Comparison of ENCODE assay signal across 8 cellular contexts in the genomic region with DNA sequence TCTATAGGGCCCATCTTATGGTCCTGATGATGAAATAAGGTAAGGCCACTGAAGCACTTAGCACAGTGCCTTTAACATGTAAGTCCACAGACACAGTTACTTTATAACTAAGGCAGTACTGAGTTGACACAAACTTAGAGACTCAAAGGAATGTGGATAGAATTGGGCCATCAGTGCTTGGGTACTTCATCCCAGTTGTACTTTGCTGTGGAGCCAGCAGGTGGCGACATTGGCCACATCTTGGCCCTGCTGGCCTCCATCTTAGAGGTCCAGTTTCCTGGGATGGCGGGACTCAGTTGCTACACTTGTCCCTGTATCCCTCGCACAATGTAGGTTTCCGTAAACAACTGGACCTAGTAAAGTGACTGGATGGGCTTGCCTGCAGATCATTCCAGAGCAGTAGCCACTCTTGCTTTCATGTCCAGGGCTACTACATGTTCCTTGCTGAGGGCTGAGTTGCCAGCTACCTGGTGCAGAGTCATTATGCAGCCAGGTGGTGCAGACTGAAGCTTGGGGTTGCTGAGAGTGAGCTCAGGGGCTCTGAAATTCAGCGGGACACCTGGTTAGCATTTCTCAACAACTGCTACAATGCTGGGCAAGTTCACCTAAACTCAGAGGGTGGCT. TPM values are rescaled to one million over a fixed set of nuclear protein-coding genes. Genes with fewer than 3 reads are reported as not detected.
DNase-seq lines count a peak whose midpoint lies in the region; ATAC-seq and TF ChIP-seq lines count a peak whose summit lies in the region.

No MANE protein-coding gene starts in this region.

- H3K4me1 Mint-ChIP-seq in neural crest cell: peaks cover 10% of the 10 kb centered on the region

- no peak overlapping the region for H3K27ac Mint-ChIP-seq in neural crest cell (ENCODE audit: unreplicated experiment)

- no peaks in the 10 kb centered on the region for H3K27me3 Mint-ChIP-seq in neural crest cell (ENCODE audit: low read depth)

- no peak overlapping the region for H3K4me3 Mint-ChIP-seq in neural crest cell

- ATAC-seq in GM18868 (IDR thresholded peaks at IDR 0.05; ENCODE audit: unreplicated experiment) (peak; percentile 51), HG03175 (IDR thresholded peaks at IDR 0.05; ENCODE audit: unreplicated experiment) (peak; percentile 71)

- H3K36me3 Mint-ChIP-seq in neural crest cell (ENCODE audit: low read depth): peaks cover 34% of the 10 kb centered on the region

- no peak overlapping the region for H3K4me3 ChIP-seq in fibroblast of mammary gland (ENCODE audit: control insufficient read depth, low read depth, low read length)

- DNase-seq in Ammon's horn (ENCODE audit: low spot score) (peak; percentile 83), NCI-H774 (lab: John Stamatoyannopoulos, UW) (peak; percentile 63), activated T-cell treated with anti-CD3 and anti-CD28 coated beads for 48 hours (ENCODE audit: low read depth) (peak; percentile 53), fibroblast of mammary gland (ENCODE audit: low read depth) (peak; percentile 78), neural crest cell (ENCODE audit: low read depth, low spot score) (peak; percentile 54), superior temporal gyrus (ENCODE audit: extremely low spot score) (peak; percentile 90)

- TF ChIP-seq CTCF in fibroblast of mammary gland (conservative IDR thresholded peaks at IDR 0.05; ENCODE audit: control insufficient read depth, insufficient read depth, low read depth, low read length): peak; percentile 91
- peak; percentile 86 for TF ChIP-seq CTCF in neural crest cell (conservative IDR thresholded peaks at IDR 0.05)

- H3K9me3 Mint-ChIP-seq in neural crest cell: no peaks in the 10 kb centered on the region

RNA-seq across cellular contexts. Expression of a gene that starts 10.6 kb away (rescaled TPM):
- total RNA-seq in neural crest cell: 90.1 and 106 TPM in 2 replicates
